8 cellular contexts compared by ENCODE assay signal in genomic region chr19:29664753-29665214, GRCh38. TPM values are rescaled to one million over a fixed set of nuclear protein-coding genes. Genes with fewer than 3 reads are reported as not detected.
DNase-seq lines count a peak whose midpoint lies in the region; ATAC-seq lines count a peak whose summit lies in the region.

No MANE protein-coding gene starts in this region.

- peak overlapping the region; percentile 39 to 93 (median 82) for H3K27ac Mint-ChIP-seq in CD8-positive, alpha-beta memory T cell

- no peaks in the 10 kb centered on the region for H3K27me3 Mint-ChIP-seq in CD8-positive, alpha-beta memory T cell

- CTCF ChIA-PET in CD8-positive, alpha-beta memory T cell (lab: Charles Lee) = interaction anchor here (0.9 to 8.4 kb wide), 14 partner anchors 9 to 63 kb away, joined by 3 to 127 read pairs (median 14); partner anchors contain the start of genes C19orf12 and POP4

- no peaks in the 10 kb centered on the region for H3K79me2 ChIP-seq in Karpas-422 (ENCODE audit: low read length)

- H3K4me3 ChIP-seq in CD8-positive, alpha-beta memory T cell (ENCODE audit: low read length) = peak overlapping the region; percentile 50
- H3K4me3 ChIP-seq in Karpas-422 (ENCODE audit: low read length) (peak overlapping the region; percentile 64), ectodermal cell (ENCODE audit: insufficient read depth, low read depth, low read length) (peak overlapping the region; percentile 59), neuronal stem cell (ENCODE audit: low read length in 2 of 2) (peak overlapping the region; percentile 63 to 66)

- ATAC-seq in GM18858 (IDR thresholded peaks at IDR 0.05; ENCODE audit: unreplicated experiment) (no peak), GM21737 (IDR thresholded peaks at IDR 0.05; ENCODE audit: unreplicated experiment) (no peak)

- peak overlapping the region; percentile 61 for H3K9ac ChIP-seq in Karpas-422 (ENCODE audit: low read length)
- no peak overlapping the region for H3K9ac ChIP-seq in neuronal stem cell (ENCODE audit: low read depth, low read length, poor library complexity)

- peaks cover 0 to 18% (median 2%) of the 10 kb centered on the region in 3 donors for H3K36me3 Mint-ChIP-seq in CD8-positive, alpha-beta memory T cell

- WGBS in ectodermal cell, 2 experiments = 34% methylated on average over 22 of the region's 22 CpGs
- no CpG with 5 or more reads among the region's 22 CpGs for WGBS in neuronal stem cell (ENCODE audit: extremely low coverage in 2 of 2, insufficient read length in 2 of 2, insufficient replicate concordance in 1 of 2), 2 donors

- H3K4ac ChIP-seq in neuronal stem cell (ENCODE audit: low read length) = no peak overlapping the region

- peaks cover 32 to 38% (median 37%) of the 10 kb centered on the region in 3 donors for H3K4me1 Mint-ChIP-seq in CD8-positive, alpha-beta memory T cell

- H3K27ac ChIP-seq in CD8-positive, alpha-beta memory T cell (ENCODE audit: low read depth, low read length) = peak overlapping the region; percentile 69
- H3K27ac ChIP-seq in Karpas-422 (ENCODE audit: low read length) (no peak overlapping the region), ectodermal cell (ENCODE audit: insufficient read depth, low read depth, low read length, poor library complexity, severe bottlenecking) (no peak overlapping the region), neuronal stem cell (replicated peaks; ENCODE audit: low read length) (no peak overlapping the region)

- H3K18ac ChIP-seq in neuronal stem cell (ENCODE audit: low read length) = peak overlapping the region; percentile 86

- peak overlapping the region; percentile 52 for H3K23ac ChIP-seq in neuronal stem cell (ENCODE audit: low read depth, low read length, poor library complexity)

- no peak overlapping the region for H4K8ac ChIP-seq in neuronal stem cell (ENCODE audit: low read depth, low read length)

- DNase-seq in CD8-positive, alpha-beta memory T cell = no peak
- DNase-seq in Karpas-422 = no peak
- DNase-seq in neuronal stem cell (ENCODE audit: low spot score) = no peak
- no peak for DNase-seq in superior temporal gyrus (ENCODE audit: extremely low spot score)
- no peak for DNase-seq in stimulated activated CD4-positive, alpha-beta T cell treated with anti-CD3 and anti-CD28 coated beads, Interleukin-1b, Interleukin-23, amount 100 ng/mL, for 48 hours

- no peak overlapping the region for H2AK5ac ChIP-seq in neuronal stem cell (ENCODE audit: low read depth, low read length)

- H4K91ac ChIP-seq in neuronal stem cell (ENCODE audit: low read depth, low read length, poor library complexity) = no peak overlapping the region

- no peaks in the 10 kb centered on the region for H4K20me1 ChIP-seq in Karpas-422 (ENCODE audit: insufficient read depth, low read depth, low read length)

- H3K27me3 ChIP-seq in CD8-positive, alpha-beta memory T cell (ENCODE audit: insufficient read depth, low read length, poor library complexity, severe bottlenecking) = no peaks in the 10 kb centered on the region
- H3K27me3 ChIP-seq in Karpas-422 (ENCODE audit: low read length) (no peaks in the 10 kb centered on the region), ectodermal cell (ENCODE audit: control insufficient read depth, insufficient read depth, low read length, poor library complexity, severe bottlenecking) (peaks cover 53% of the 10 kb centered on the region), neuronal stem cell (ENCODE audit: control insufficient read depth in 3 of 3, insufficient read depth in 3 of 3, low read depth in 1 of 3, low read length in 3 of 3) (peaks cover 2 to 49% (median 25%) of the 10 kb centered on the region in 3 experiments)

- no peaks in the 10 kb centered on the region for H3K9me3 Mint-ChIP-seq in CD8-positive, alpha-beta memory T cell

- no peak overlapping the region for H2BK120ac ChIP-seq in neuronal stem cell (ENCODE audit: low read depth, low read length)

- H2AFZ ChIP-seq in Karpas-422 (ENCODE audit: low read length) = peak overlapping the region; percentile 81; the same call in 1 of the 2 replicates
- H2AFZ ChIP-seq in neuronal stem cell (ENCODE audit: low read length) = peak overlapping the region; percentile 98

- no peak overlapping the region for H2BK12ac ChIP-seq in neuronal stem cell (ENCODE audit: low read length)

- H3K4me3 Mint-ChIP-seq in CD8-positive, alpha-beta memory T cell = peak overlapping the region; percentile 78 to 93 (median 83)

- no peaks in the 10 kb centered on the region for H3K9me3 ChIP-seq in CD8-positive, alpha-beta memory T cell (ENCODE audit: low read length)
- H3K9me3 ChIP-seq in Karpas-422 (ENCODE audit: low read length) (no peaks in the 10 kb centered on the region), ectodermal cell (ENCODE audit: control insufficient read depth, low read length) (no peaks in the 10 kb centered on the region), neuronal stem cell (replicated peaks in 1 of 2; ENCODE audit: control insufficient read depth in 2 of 2, insufficient read depth in 1 of 2, low read depth in 1 of 2, low read length in 2 of 2) (no peaks in the 10 kb centered on the region)

- peaks cover 50% of the 10 kb centered on the region for H3K4me1 ChIP-seq in CD8-positive, alpha-beta memory T cell (ENCODE audit: insufficient read depth, low read length)
- H3K4me1 ChIP-seq in Karpas-422 (ENCODE audit: low read length) (peaks cover 8% of the 10 kb centered on the region), ectodermal cell (ENCODE audit: control insufficient read depth, insufficient read depth, low read length) (peaks cover 14% of the 10 kb centered on the region), neuronal stem cell (ENCODE audit: control insufficient read depth in 2 of 2, insufficient read depth in 1 of 2, low read depth in 1 of 2, low read length in 2 of 2) (peaks cover 11 to 12% of the 10 kb centered on the region in 2 donors)

- H3K9me2 ChIP-seq in Karpas-422 (replicated peaks; ENCODE audit: insufficient read depth, low read length) = no peaks in the 10 kb centered on the region

- no peaks in the 10 kb centered on the region for H3K36me3 ChIP-seq in CD8-positive, alpha-beta memory T cell (ENCODE audit: insufficient read depth, low read length)
- H3K36me3 ChIP-seq in Karpas-422 (ENCODE audit: insufficient read depth, low read length) = no peaks in the 10 kb centered on the region
- H3K36me3 ChIP-seq in ectodermal cell (ENCODE audit: control insufficient read depth, insufficient read depth, low read length) = no peaks in the 10 kb centered on the region
- H3K36me3 ChIP-seq in neuronal stem cell (replicated peaks in 1 of 2; ENCODE audit: control insufficient read depth in 2 of 2, insufficient read depth in 2 of 2, low read length in 2 of 2) = no peaks in the 10 kb centered on the region

- H3K14ac ChIP-seq in neuronal stem cell (ENCODE audit: low read length) = no peak overlapping the region

- H2BK5ac ChIP-seq in neuronal stem cell (ENCODE audit: low read length) = no peak overlapping the region

- POLR2A ChIA-PET in CD8-positive, alpha-beta memory T cell (lab: Charles Lee) = interaction anchor here (0.9 to 4.6 kb wide), 5 partner anchors 17 to 58 kb away, joined by 3 to 46 read pairs (median 7); partner anchors contain the start of genes C19orf12 and POP4

- H2BK15ac ChIP-seq in neuronal stem cell (ENCODE audit: low read length) = peak overlapping the region; percentile 62

- no peaks in the 10 kb centered on the region for H3K79me1 ChIP-seq in neuronal stem cell (ENCODE audit: low read depth, low read length)

- H3K4me2 ChIP-seq in Karpas-422 (ENCODE audit: low read depth, low read length, poor library complexity, severe bottlenecking) (peak overlapping the region; percentile 73), neuronal stem cell (ENCODE audit: insufficient read depth, low read length, poor library complexity, severe bottlenecking) (peak overlapping the region; percentile 96)

RNA-seq across cellular contexts. Expression of gene PLEKHF1, which starts 0.5 kb away (rescaled TPM):
- 10 to 100 TPM; 21.3 to 23.0 TPM for total RNA-seq in CD8-positive, alpha-beta memory T cell
- polyA plus RNA-seq in CD8-positive, alpha-beta memory T cell = 57.7 TPM
- 0.54 TPM in 1 of 2 replicates, not detected in the other for total RNA-seq in Karpas-422 (2014; rRNA removed; shearing (Covaris generic); ENCODE audit: low replicate concordance)
- 0.56 TPM for polyA plus RNA-seq in ectodermal cell (2013, experiment 1 of 4)
- polyA plus RNA-seq in ectodermal cell (2013, experiment 2 of 4) = 0.41 TPM
- 0.43 TPM for polyA plus RNA-seq in ectodermal cell (2013, experiment 3 of 4)
- polyA plus RNA-seq in ectodermal cell (2013, experiment 4 of 4) = 0.36 TPM
- 1.0 TPM for polyA plus RNA-seq in neuronal stem cell (2013, experiment 1 of 2)
- 0.96 TPM for polyA plus RNA-seq in neuronal stem cell (2013, experiment 2 of 2)

RNA-seq across cellular contexts. Expression of gene C19orf12, which starts 50.3 kb away (rescaled TPM):
- total RNA-seq in CD8-positive, alpha-beta memory T cell = 10 to 100 TPM; 32.3 to 35.3 TPM
- polyA plus RNA-seq in CD8-positive, alpha-beta memory T cell = 33.0 TPM
- total RNA-seq in Karpas-422 (2014; rRNA removed; shearing (Covaris generic); ENCODE audit: low replicate concordance) = 11.8 and 23.4 TPM in 2 replicates
- 29.7 TPM for polyA plus RNA-seq in ectodermal cell (2013, experiment 1 of 4)
- 31.6 TPM for polyA plus RNA-seq in ectodermal cell (2013, experiment 2 of 4)
- 25.5 TPM for polyA plus RNA-seq in ectodermal cell (2013, experiment 3 of 4)
- polyA plus RNA-seq in ectodermal cell (2013, experiment 4 of 4) = 27.8 TPM
- 20.8 TPM for polyA plus RNA-seq in neuronal stem cell (2013, experiment 1 of 2)
- polyA plus RNA-seq in neuronal stem cell (2013, experiment 2 of 2) = 20.7 TPM

RNA-seq across cellular contexts. Expression of gene POP4, which starts 58.7 kb away (rescaled TPM):
- total RNA-seq in CD8-positive, alpha-beta memory T cell = 100 to 1,000 TPM; 150 to 156 TPM
- polyA plus RNA-seq in CD8-positive, alpha-beta memory T cell = 145 TPM
- 72.7 and 92.7 TPM in 2 replicates for total RNA-seq in Karpas-422 (2014; rRNA removed; shearing (Covaris generic); ENCODE audit: low replicate concordance)
- 50.7 TPM for polyA plus RNA-seq in ectodermal cell (2013, experiment 1 of 4)
- 67.4 TPM for polyA plus RNA-seq in ectodermal cell (2013, experiment 2 of 4)
- polyA plus RNA-seq in ectodermal cell (2013, experiment 3 of 4) = 56.5 TPM
- 64.7 TPM for polyA plus RNA-seq in ectodermal cell (2013, experiment 4 of 4)
- 56.9 TPM for polyA plus RNA-seq in neuronal stem cell (2013, experiment 1 of 2)
- 56.6 TPM for polyA plus RNA-seq in neuronal stem cell (2013, experiment 2 of 2)

Comparison
In these comparisons a context has a peak if more than half of its experiments do, and no peak if none do; other contexts are left out.
1. RNA of gene PLEKHF1, which starts 0.5 kb away (total RNA-seq): 21.3 to 23.0 TPM in CD8-positive, alpha-beta memory T cell; 0.54 TPM in Karpas-422; every median in the first group is over 10 times any median in the second.
2. Peak in every context shown above with its lines, with median percentiles within 50 percentile points of each other: H3K4me3 ChIP-seq.